In the genomic region with DNA sequence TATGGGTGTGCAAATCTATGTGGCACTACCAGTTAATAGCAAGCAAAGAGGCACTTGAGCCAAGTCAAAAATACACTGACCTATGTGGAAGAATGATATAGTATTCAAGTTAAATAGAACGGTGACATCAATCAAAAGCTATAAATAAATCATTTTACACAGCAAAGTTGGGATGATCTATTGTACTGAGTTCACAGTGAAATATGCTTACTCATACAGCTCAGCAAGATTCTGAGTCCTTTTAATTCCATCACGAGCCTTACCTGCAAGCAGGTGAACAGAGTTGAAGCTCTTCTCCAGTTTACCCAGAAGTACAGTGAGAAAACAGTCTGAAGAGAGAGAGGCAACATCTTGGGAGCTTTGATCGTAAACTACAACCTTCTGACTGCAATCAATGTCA, we compare ENCODE assay signal across 26 cellular contexts. TPM values are rescaled to one million over a fixed set of nuclear protein-coding genes. Genes with fewer than 3 reads are reported as not detected.
DNase-seq lines count a peak whose midpoint lies in the region; ATAC-seq, FAIRE-seq and TF ChIP-seq lines count a peak whose summit lies in the region.
"Had no signal": no experiment of that assay in that cellular context is flagged by ENCODE, and none has a peak within 500 bp of the region (broad histone marks: within the 10 kb centered on the region; RNA-seq: fewer than 3 reads in every experiment).

No MANE protein-coding gene starts in this region.

- H3K4me1 ChIP-seq in keratinocyte (ENCODE audit: control insufficient read depth, extremely low read depth, insufficient read depth, low read length) (no peaks in the 10 kb centered on the region), skeletal muscle tissue (ENCODE audit: control insufficient read depth in 3 of 3, insufficient read depth in 3 of 3, low read length in 3 of 3) (peaks cover 21 to 38% (median 22%) of the 10 kb centered on the region in 3 donors)
- H3K4me1 ChIP-seq: uterus had no signal

- H3K4me3 ChIP-seq in keratinocyte (ENCODE audit: control insufficient read depth in 2 of 3, extremely low read depth in 1 of 3, insufficient read depth in 2 of 3, low read depth in 1 of 3, low read length in 3 of 3) (no peak overlapping the region), skeletal muscle tissue (ENCODE audit: low read length in 3 of 3) (peak overlapping the region; percentile 4 to 16 (median 14))
- H3K4me3 ChIP-seq: cardiac muscle cell, GM12878, GM23248, uterus had no signal

- no peaks in the 10 kb centered on the region for H3K79me2 ChIP-seq in keratinocyte (ENCODE audit: control insufficient read depth, insufficient read depth, low read length)

- peaks cover 1 to 6% of the 10 kb centered on the region in 2 experiments for H3K36me3 ChIP-seq in keratinocyte (ENCODE audit: control insufficient read depth in 2 of 2, extremely low read depth in 1 of 2, insufficient read depth in 2 of 2, low read length in 2 of 2)
- peaks cover 0 to 19% (median 16%) of the 10 kb centered on the region in 3 donors for H3K36me3 ChIP-seq in skeletal muscle tissue (ENCODE audit: control insufficient read depth in 3 of 3, insufficient read depth in 3 of 3, low read length in 3 of 3)
- H3K36me3 ChIP-seq: cardiac muscle cell, uterus had no signal

- FAIRE-seq in GM18507 (lab: Jason Lieb, UNC) (peak; percentile 42), keratinocyte (lab: Jason Lieb, UNC) (peak; percentile 17), H54 (lab: Jason Lieb, UNC) (no peak)
- FAIRE-seq: GM12878, TTC549 had no signal

- no peak for TF ChIP-seq POLR2A in H54 (IDR thresholded peaks at IDR 0.05; ENCODE audit: low read depth, low read length)

- H2AFZ ChIP-seq in keratinocyte (ENCODE audit: control insufficient read depth, low read length): no peak overlapping the region
- H2AFZ ChIP-seq: GM23248 had no signal

- H3K4me1 Mint-ChIP-seq in WTC11: peaks cover 47% of the 10 kb centered on the region

- no peaks in the 10 kb centered on the region for H4K20me1 ChIP-seq in keratinocyte (ENCODE audit: control insufficient read depth, extremely low read depth, insufficient read depth, low read length)

- CTCF ChIA-PET in WTC11 (lab: Charles Lee): interaction anchor here (1.7 kb wide), 1 partner anchor 16 kb away, joined by 9 read pairs; no protein-coding TSS in a partner anchor

- H3K27me3 ChIP-seq in keratinocyte (ENCODE audit: control insufficient read depth, extremely low read depth, insufficient read depth, low read length): no peaks in the 10 kb centered on the region
- no peaks in the 10 kb centered on the region for H3K27me3 ChIP-seq in skeletal muscle tissue (ENCODE audit: control insufficient read depth in 3 of 3, insufficient read depth in 3 of 3, low read length in 3 of 3)
- H3K27me3 ChIP-seq: cardiac muscle cell, uterus had no signal

- H3K9me3 ChIP-seq in keratinocyte (ENCODE audit: control insufficient read depth, low read depth, low read length): no peaks in the 10 kb centered on the region
- H3K9me3 ChIP-seq in skeletal muscle tissue (ENCODE audit: control insufficient read depth in 3 of 3, low read length in 3 of 3): no peaks in the 10 kb centered on the region
- H3K9me3 ChIP-seq: uterus had no signal

- H3K27ac ChIP-seq in keratinocyte (ENCODE audit: control insufficient read depth, insufficient read depth, low read length): no peak overlapping the region
- peak overlapping the region; percentile 2 for H3K27ac ChIP-seq in skeletal muscle tissue (ENCODE audit: low read depth, low read length)
- H3K27ac ChIP-seq: GM23248, RWPE1, uterus had no signal

- TF ChIP-seq CTCF in WTC11 (IDR thresholded peaks at IDR 0.05) (no peak), keratinocyte (optimal IDR thresholded peaks at IDR 0.05 in 1 of 3, IDR thresholded peaks at IDR 0.05 in 1 of 3, conservative IDR thresholded peaks at IDR 0.05 in 1 of 3; ENCODE audit: extremely low read depth in 1 of 3, insufficient read depth in 2 of 3, low read length in 3 of 3) (no peak)

- H3K9me1 ChIP-seq in keratinocyte (ENCODE audit: control insufficient read depth, extremely low read depth, insufficient read depth, low read length): no peaks in the 10 kb centered on the region

- no peak overlapping the region for H3K4me3 Mint-ChIP-seq in WTC11
- H3K4me3 Mint-ChIP-seq: activated naive CD4-positive, alpha-beta T cell treated with anti-CD3 and anti-CD28 coated beads, Interleukin-2, amount 10 ng/mL, durations not matched to agents 7 days and 5 days; CD8-positive, alpha-beta T cell; mesothelial cell of epicardium; naive thymus-derived CD4-positive, alpha-beta T cell had no signal

- ATAC-seq in WTC11 (no peak), GM18511 (IDR thresholded peaks at IDR 0.05; ENCODE audit: unreplicated experiment) (no peak), HG02798 (IDR thresholded peaks at IDR 0.05; ENCODE audit: poor library complexity, unreplicated experiment) (no peak)
- ATAC-seq: CD8-positive, alpha-beta T cell; GM12878; naive thymus-derived CD4-positive, alpha-beta T cell had no signal

- no peaks in the 10 kb centered on the region for H3K27me3 Mint-ChIP-seq in WTC11 (ENCODE audit: low read depth)
- H3K27me3 Mint-ChIP-seq: activated naive CD4-positive, alpha-beta T cell treated with anti-CD3 and anti-CD28 coated beads, Interleukin-2, amount 10 ng/mL, durations not matched to agents 7 days and 5 days; naive thymus-derived CD4-positive, alpha-beta T cell had no signal

- H3K4me2 ChIP-seq in keratinocyte (ENCODE audit: control insufficient read depth, extremely low read depth, insufficient read depth, low read depth, low read length): no peak overlapping the region

- dilution Hi-C loops in keratinocyte (cut with MboI; ENCODE audit: extremely low pct_ligation_motif_present, low sequenced_read_pairs): no loop called here

- H3K9me3 Mint-ChIP-seq in WTC11: no peaks in the 10 kb centered on the region
- H3K9me3 Mint-ChIP-seq: activated naive CD4-positive, alpha-beta T cell treated with anti-CD3 and anti-CD28 coated beads, Interleukin-2, amount 10 ng/mL, durations not matched to agents 7 days and 5 days; CD8-positive, alpha-beta T cell; mesothelial cell of epicardium had no signal

- H3K36me3 Mint-ChIP-seq in WTC11: peaks cover 36% of the 10 kb centered on the region

- peak overlapping the region; percentile 90 for H3K27ac Mint-ChIP-seq in WTC11
- H3K27ac Mint-ChIP-seq: activated naive CD4-positive, alpha-beta T cell treated with anti-CD3 and anti-CD28 coated beads, Interleukin-2, amount 10 ng/mL, durations not matched to agents 7 days and 5 days; CD8-positive, alpha-beta T cell; naive thymus-derived CD4-positive, alpha-beta T cell had no signal

- POLR2A ChIA-PET in WTC11 (lab: Charles Lee): no interaction called here

- no peak overlapping the region for H3K9ac ChIP-seq in keratinocyte (ENCODE audit: control insufficient read depth, extremely low read depth, insufficient read depth, low read length)
- H3K9ac ChIP-seq in skeletal muscle tissue (ENCODE audit: low read depth in 1 of 3, low read length in 3 of 3): no peak overlapping the region
- H3K9ac ChIP-seq: GM23248 had no signal

- DNase-seq in GM18507 (ENCODE audit: extremely low spot score, insufficient read length, low read depth) (no peak), WTC11 (ENCODE audit: low spot score) (no peak), keratinocyte (ENCODE audit: low read depth, low spot score) (no peak), AML-193 (lab: John Stamatoyannopoulos, UW) (no peak), H54 (ENCODE audit: insufficient read length, low spot score) (no peak)
- DNase-seq: activated CD4-positive, alpha-beta T cell treated with anti-CD3 and anti-CD28 coated beads, Interleukin-2, amount 50 U/mL, for 48 hours; activated naive CD4-positive, alpha-beta T cell treated with anti-CD3 and anti-CD28 coated beads, Interleukin-2, amount 10 ng/mL, durations not matched to agents 7 days and 5 days; anterior cingulate cortex; CD8-positive, alpha-beta T cell; dermis blood vessel endothelial cell; DMS 273 treated with DMSO at 0.1 percent for 48 hours; GM23248; hypothalamus; naive thymus-derived CD4-positive, alpha-beta T cell; NCI-H1048; NCI-H1694 treated with DMSO at 0.1 percent for 48 hours; stimulated activated CD4-positive, alpha-beta T cell treated with anti-CD3 and anti-CD28 coated beads, Interleukin-4, amount 100 ng/mL, for 1 hour; uterus had no signal

TF ChIP-seq in WTC11, 78 proteins besides CTCF, POLR2A, EP300 and RAD21 (continues in another document):
- no peak for TF ChIP-seq SMAD3 (CRISPR knock-in tag; IDR thresholded peaks at IDR 0.05; ENCODE audit: borderline replicate concordance)
- no peak for TF ChIP-seq AR (CRISPR knock-in tag; IDR thresholded peaks at IDR 0.05)
- TF ChIP-seq SMAD4 (CRISPR knock-in tag; IDR thresholded peaks at IDR 0.05): no peak
- TF ChIP-seq TP53 (CRISPR knock-in tag; IDR thresholded peaks at IDR 0.05): no peak

RNA-seq across cellular contexts. Expression of gene DUSP16, which starts 43.1 kb away (rescaled TPM):
- total RNA-seq in WTC11 (2021) (51.9 to 52.5 TPM (median 52.4 TPM) in 3 replicates), skeletal muscle tissue (20.4 TPM)
- 7.6 to 9.3 TPM (median 8.2 TPM) in 3 replicates for polyA plus RNA-seq in keratinocyte
- polyA plus RNA-seq in keratinocyte (2011; ENCODE audit: low read depth): 7.3 TPM
- 6.3 and 9.5 TPM in 2 replicates for polyA plus RNA-seq in keratinocyte (2011; cell fraction: cytosol; rRNA removed)
- 8.6 and 10.2 TPM in 2 replicates for polyA plus RNA-seq in keratinocyte (2011; cell fraction: nucleus; rRNA removed)
- 7.0 and 11.6 TPM in 2 replicates for polyA plus RNA-seq in keratinocyte (2012; ENCODE audit: low replicate concordance)
- polyA minus RNA-seq in keratinocyte: 11.5 to 15.7 TPM (median 12.1 TPM) in 3 replicates
- polyA minus RNA-seq in keratinocyte (2011; cell fraction: cytosol; rRNA and poly(A)+ RNA removed): 5.6 TPM
- polyA minus RNA-seq in keratinocyte (2011; cell fraction: nucleus; rRNA and poly(A)+ RNA removed): 7.9 and 18.6 TPM in 2 replicates

Comparison
In these comparisons a context has a peak if more than half of its experiments do, and no peak if none do; other contexts are left out.
1. H3K4me3 ChIP-seq: peak in skeletal muscle tissue (3 of 3); none in keratinocyte (0 of 3).